2 cellular contexts compared by ENCODE assay signal in the genomic region with DNA sequence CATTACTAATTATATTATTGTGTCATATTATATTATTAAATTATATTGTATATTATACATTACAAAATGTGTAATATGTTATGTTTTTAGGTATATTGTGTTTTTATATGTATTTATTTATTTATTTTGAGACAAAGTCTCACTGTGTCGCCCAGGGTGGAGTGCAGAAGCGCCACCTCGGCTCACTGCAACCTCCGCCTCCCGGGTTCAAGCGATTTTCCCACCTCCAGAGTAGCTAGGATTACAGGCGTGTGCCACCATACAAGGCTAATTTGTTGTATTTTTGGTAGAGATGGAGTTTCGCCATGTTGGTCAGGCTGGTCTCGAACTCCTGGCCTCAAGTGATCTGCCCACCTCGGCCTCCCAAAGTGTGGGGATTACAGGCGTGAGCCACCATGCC. TPM values are rescaled to one million over a fixed set of nuclear protein-coding genes. Genes with fewer than 3 reads are reported as not detected.
"Had no signal": no experiment of that assay in that cellular context is flagged by ENCODE, and none has a peak within 500 bp of the region (broad histone marks: within the 10 kb centered on the region; RNA-seq: fewer than 3 reads in every experiment).

No MANE protein-coding gene starts in this region.

RNA-seq across cellular contexts. Expression of gene GRIP2, which starts 24.6 kb away (rescaled TPM):
- total RNA-seq: LHCN-M2, MCF 10A had no signal
